ENCODE assay signal across 32 cellular contexts in genomic region chr1:217443845-217444244, GRCh38.
"Had no signal": no experiment of that assay in that cellular context is flagged by ENCODE, and none has a peak within 500 bp of the region (broad histone marks: within the 10 kb centered on the region; RNA-seq: fewer than 3 reads in every experiment).

No MANE protein-coding gene starts in this region.

- H3K9me2 ChIP-seq: SK-N-SH had no signal

- H3K4me2 ChIP-seq: KMS-11, PC-9, SK-N-SH had no signal

- H3K4me3 ChIP-seq: PC-9, SJSA1 had no signal

- H3K27me3 ChIP-seq: SJSA1 had no signal

- H3K27ac ChIP-seq: KMS-11, PC-9, RWPE1, SJSA1 had no signal

- H3K36me3 ChIP-seq: SJSA1 had no signal

- H3K4me1 ChIP-seq: SJSA1 had no signal

- ATAC-seq: Panc1 had no signal

- DNase-seq: Karpas-422, MM.1S, NCI-H1048, NCI-H1092 treated with DMSO at 0.1 percent for 48 hours, NCI-H1105 treated with DMSO at 0.1 percent for 48 hours, NCI-H1417, NCI-H1436, NCI-H146, NCI-H1694, NCI-H187, NCI-H1930, NCI-H2029 treated with DMSO at 0.1 percent for 48 hours, NCI-H2081 treated with DMSO at 0.1 percent for 48 hours, NCI-H2107, NCI-H2171, NCI-H226, NCI-H446 treated with DMSO at 0.1 percent for 48 hours, NCI-H510A, NCI-H524, NCI-H526, NCI-H69, NCI-H748 treated with DMSO at 0.1 percent for 48 hours, NCI-H82, PC-9, Right ventricle myocardium superior, SHP77 treated with DMSO at 0.1 percent for 48 hours, SK-N-SH, SW 1271 had no signal

- H2AFZ ChIP-seq: PC-9 had no signal

- H3K9ac ChIP-seq: KMS-11, SK-N-SH had no signal

- H3K9me3 ChIP-seq: SJSA1, SK-N-SH had no signal
